ENCODE assay signal across 25 cellular contexts in the genomic region with DNA sequence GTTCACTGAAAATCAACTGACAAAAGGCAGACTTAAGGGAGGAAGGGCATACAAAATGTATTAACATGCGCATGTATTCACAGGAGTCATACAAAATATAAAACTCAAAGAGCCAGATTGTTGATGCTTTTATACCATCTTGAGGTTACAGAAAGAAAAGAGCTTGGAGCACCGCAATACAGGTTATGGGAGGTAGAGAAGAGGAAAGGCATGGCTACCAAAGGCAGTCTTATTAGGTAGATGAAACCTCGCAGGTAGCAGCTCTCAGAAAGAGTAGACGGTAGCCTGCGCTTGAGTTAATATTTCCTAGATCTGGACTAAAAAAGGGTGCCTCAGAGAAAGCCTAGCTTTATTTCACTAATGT.
A peak's percentile ranks its signal among the peaks of the same experiment; 100 is the strongest.
DNase-seq lines count a peak whose midpoint lies in the region; ATAC-seq, FAIRE-seq and TF ChIP-seq lines count a peak whose summit lies in the region.
"Had no signal": no experiment of that assay in that cellular context is flagged by ENCODE, and none has a peak within 500 bp of the region (broad histone marks: within the 10 kb centered on the region; RNA-seq: fewer than 3 reads in every experiment).

No MANE protein-coding gene starts in this region.

- POLR2A ChIA-PET in H1 (lab: Charles Lee; ENCODE audit: partially characterized antibody): no interaction called here
- POLR2A ChIA-PET in T-cell (lab: Charles Lee): no interaction called here

- no peak overlapping the region for H3K4me3 Mint-ChIP-seq in T-cell
- H3K4me3 Mint-ChIP-seq: CD4-positive, alpha-beta T cell had no signal

- H3K4me2 ChIP-seq in H1 (ENCODE audit: insufficient read depth in 1 of 2, low read depth in 2 of 2, low read length in 2 of 2): no peak overlapping the region
- H3K4me2 ChIP-seq: A549; BLaER1 treated with 17β-estradiol and CSF1 and Interleukin-3, amounts not matched to agents 10 nM and 100 nM had no signal

- H2BK15ac ChIP-seq in H1 (ENCODE audit: low read length): no peak overlapping the region

- no peaks in the 10 kb centered on the region for H3K27me3 ChIP-seq in H1 (replicated peaks in 1 of 4; ENCODE audit: control insufficient read depth in 3 of 4, extremely low read depth in 1 of 4, insufficient read depth in 3 of 4, low read length in 3 of 4)
- no peaks in the 10 kb centered on the region for H3K27me3 ChIP-seq in pancreas
- H3K27me3 ChIP-seq: BLaER1 treated with 17β-estradiol and CSF1 and Interleukin-3, amounts not matched to agents 10 nM and 100 nM had no signal

- H3K79me1 ChIP-seq in H1 (ENCODE audit: low read depth, low read length): no peaks in the 10 kb centered on the region

- peak overlapping the region; percentile 95; the same call in 1 of the 2 replicates for H2AFZ ChIP-seq in H1 (ENCODE audit: low read length)

- H3K23ac ChIP-seq in H1 (ENCODE audit: insufficient read length): no peak overlapping the region

- peak; percentile 36 to 71 (median 64) for ATAC-seq in pancreas
- no peak for ATAC-seq in T-cell (replicated peaks in 1 of 4)
- no peak for ATAC-seq in GM21529 (IDR thresholded peaks at IDR 0.05; ENCODE audit: unreplicated experiment)
- ATAC-seq in GM21737 (IDR thresholded peaks at IDR 0.05; ENCODE audit: unreplicated experiment): no peak
- ATAC-seq: A549, PC-3 had no signal

- no peak overlapping the region for H3K27ac Mint-ChIP-seq in T-cell
- H3K27ac Mint-ChIP-seq: CD4-positive, alpha-beta T cell had no signal

- CTCF ChIA-PET in H1 (lab: Charles Lee; ENCODE audit: partially characterized antibody) (interaction anchor here (1.7 kb wide), 1 partner anchor 26 kb away, joined by 7 read pairs; no protein-coding TSS in a partner anchor), T-cell (lab: Charles Lee) (interaction anchor here in 1 of 2 donors (0.8 kb wide), 1 partner anchor 101 kb away, joined by 3 read pairs; no protein-coding TSS in a partner anchor)

- H3K27ac ChIP-seq in SK-N-MC (no peak overlapping the region), H1 (ENCODE audit: low read depth, low read length) (no peak overlapping the region), pancreas (peak overlapping the region; percentile 6 to 81 (median 58))
- H3K27ac ChIP-seq: A549; BLaER1 treated with 17β-estradiol and CSF1 and Interleukin-3, amounts not matched to agents 10 nM and 100 nM had no signal

- H4K20me1 ChIP-seq in H1 (replicated peaks in 1 of 2; ENCODE audit: control insufficient read depth in 1 of 2, insufficient read depth in 2 of 2, low read length in 2 of 2): no peaks in the 10 kb centered on the region
- H4K20me1 ChIP-seq: BLaER1 treated with 17β-estradiol and CSF1 and Interleukin-3, amounts not matched to agents 10 nM and 100 nM had no signal

- TF ChIP-seq POLR2A in H1 (IDR thresholded peaks at IDR 0.05; ENCODE audit: control extremely low read depth in 1 of 2, low read depth in 2 of 2, low read length in 2 of 2): no peak

- H2AK5ac ChIP-seq in H1 (ENCODE audit: low read depth, low read length): no peak overlapping the region

- no peak for TF ChIP-seq EP300 in H1 (IDR thresholded peaks at IDR 0.05; ENCODE audit: borderline replicate concordance in 1 of 2, low read depth in 2 of 2, low read length in 2 of 2)

- no peaks in the 10 kb centered on the region for H3K36me3 ChIP-seq in SK-N-MC (ENCODE audit: insufficient read depth, low read length)
- H3K36me3 ChIP-seq in H1 (ENCODE audit: control insufficient read depth in 2 of 4, insufficient read depth in 4 of 4, low read length in 3 of 4): no peaks in the 10 kb centered on the region
- H3K36me3 ChIP-seq in pancreas: no peaks in the 10 kb centered on the region
- H3K36me3 ChIP-seq: BLaER1 treated with 17β-estradiol and CSF1 and Interleukin-3, amounts not matched to agents 10 nM and 100 nM had no signal

- no peak overlapping the region for H3K18ac ChIP-seq in H1 (ENCODE audit: extremely low read depth, low read length)

- H2BK120ac ChIP-seq in H1 (replicated peaks; ENCODE audit: low read depth, low read length): no peak overlapping the region

- no peak overlapping the region for H4K5ac ChIP-seq in H1 (ENCODE audit: insufficient read length, low read depth, low read length)

- peaks cover 4% of the 10 kb centered on the region in 3 donors for H3K9me3 Mint-ChIP-seq in T-cell

- H3K4me1 Mint-ChIP-seq in T-cell: no peaks in the 10 kb centered on the region

- no peak overlapping the region for H2BK12ac ChIP-seq in H1 (ENCODE audit: low read depth, low read length)

- H4K91ac ChIP-seq in H1 (replicated peaks; ENCODE audit: insufficient read length, low read length): no peak overlapping the region

- no peak for TF ChIP-seq RAD21 in H1 (IDR thresholded peaks at IDR 0.05 in 1 of 2, conservative IDR thresholded peaks at IDR 0.05 in 1 of 2; ENCODE audit: low read depth in 2 of 2, low read length in 2 of 2)

- no peak overlapping the region for H4K8ac ChIP-seq in H1 (ENCODE audit: extremely low read depth, insufficient read depth, low read length)

- no peaks in the 10 kb centered on the region for H3K79me2 ChIP-seq in H1 (ENCODE audit: control insufficient read depth in 1 of 2, insufficient read depth in 2 of 2, low read length in 2 of 2)

- TF ChIP-seq CTCF in H1 (IDR thresholded peaks at IDR 0.05; ENCODE audit: control extremely low read depth in 1 of 3, insufficient read depth in 1 of 3, low read depth in 1 of 3, low read length in 3 of 3) (no peak), pancreas (IDR thresholded peaks at IDR 0.05) (no peak)

- H3K23me2 ChIP-seq in H1 (ENCODE audit: low read depth, low read length): no peaks in the 10 kb centered on the region

- DNase-seq in SK-N-MC (ENCODE audit: low read depth, low spot score) (no peak), H1 (ENCODE audit: low read depth in 1 of 2, low spot score in 2 of 2) (no peak), left kidney (ENCODE audit: low read depth, low spot score) (peak; percentile 12), pancreas (no peak), T-cell (no peak)
- DNase-seq: AML-193; CD4-positive, alpha-beta T cell; DMS79; EL; GDM1; H7; KBM-7; MV-4-11; NCI-H1105; NCI-H1436 treated with DMSO at 0.1 percent for 48 hours; NCI-H187 treated with DMSO at 0.1 percent for 48 hours; NCI-H524; NCI-H82; NK-92 treated with Interleukin-12 subunit alpha and Interleukin-12 subunit beta, amount 100 ng/mL, for 24 hours; PC-3 had no signal

- no peak overlapping the region for H2BK5ac ChIP-seq in H1 (ENCODE audit: low read depth, low read length)

- H2BK20ac ChIP-seq in H1 (ENCODE audit: low read length): no peak overlapping the region

- no peak overlapping the region for H3K4ac ChIP-seq in H1 (replicated peaks; ENCODE audit: insufficient read length, low read depth, low read length)

- WGBS in H1 (ENCODE audit: extremely low coverage in 1 of 2, insufficient coverage in 1 of 2, insufficient read length in 1 of 2, insufficient replicate concordance in 2 of 2, low coverage in 1 of 2, low lambda C conversion rate in 2 of 2, missing lambda C conversion rate in 1 of 2), 2 experiments: 88% methylated on average over 5 of the region's 5 CpGs; no CpG with 5 or more reads in 1 of the 2 experiments
- 10 to 18% methylated on average over 5 of the region's 5 CpGs for WGBS in pancreas, 2 donors

- H3K9me3 ChIP-seq in SK-N-MC (ENCODE audit: low read depth, low read length) (peaks cover 8% of the 10 kb centered on the region; the same call in 1 of the 2 replicates), H1 (ENCODE audit: insufficient read depth in 2 of 2, low read depth in 1 of 2, low read length in 1 of 2) (peaks cover 11 to 14% of the 10 kb centered on the region in 2 experiments), pancreas (no peaks in the 10 kb centered on the region)

- intact Hi-C loops in pancreas (cut with DNase I): no loop called here

- no peaks in the 10 kb centered on the region for H3K36me3 Mint-ChIP-seq in T-cell

- H3K9ac ChIP-seq in SK-N-MC (ENCODE audit: insufficient read length) (no peak overlapping the region), H1 (replicated peaks in 1 of 4; ENCODE audit: extremely low read depth in 1 of 4, low read depth in 3 of 4, low read length in 3 of 4) (no peak overlapping the region)
- H3K9ac ChIP-seq: BLaER1 treated with 17β-estradiol and CSF1 and Interleukin-3, amounts not matched to agents 10 nM and 100 nM had no signal

- no peaks in the 10 kb centered on the region for H3K4me1 ChIP-seq in H1 (replicated peaks in 1 of 4; ENCODE audit: control insufficient read depth in 3 of 4, insufficient read depth in 4 of 4, low read length in 3 of 4)
- H3K4me1 ChIP-seq in pancreas: peaks cover 6 to 16% (median 7%) of the 10 kb centered on the region in 3 donors
- H3K4me1 ChIP-seq: A549; BLaER1 treated with 17β-estradiol and CSF1 and Interleukin-3, amounts not matched to agents 10 nM and 100 nM had no signal

- H3K27me3 Mint-ChIP-seq in T-cell: peaks cover 18 to 21% of the 10 kb centered on the region in 2 donors

- FAIRE-seq in H1 (lab: Jason Lieb, UNC) (no peak), pancreas (lab: Jason Lieb, UNC) (no peak)
- FAIRE-seq: A549, GM12891 had no signal

- H3K4me3 ChIP-seq in SK-N-MC: peak overlapping the region; percentile 68
- H3K4me3 ChIP-seq in H1 (ENCODE audit: extremely low read depth in 1 of 4, insufficient read depth in 2 of 4, low read depth in 3 of 4, low read length in 4 of 4): no peak overlapping the region
- peak overlapping the region in 2 of 4 donors; percentile 13 to 31 for H3K4me3 ChIP-seq in pancreas
- H3K4me3 ChIP-seq: A549; BLaER1 treated with 17β-estradiol and CSF1 and Interleukin-3, amounts not matched to agents 10 nM and 100 nM had no signal

- H3K14ac ChIP-seq in H1 (ENCODE audit: insufficient read length): no peak overlapping the region

- H3K56ac ChIP-seq in H1 (replicated peaks; ENCODE audit: insufficient read length, low read depth, low read length): no peak overlapping the region

TF ChIP-seq in H1, 55 proteins besides CTCF, POLR2A, EP300 and RAD21:
- TF ChIP-seq ASH2L (IDR thresholded peaks at IDR 0.05; ENCODE audit: low read length) (no peak), CHD1 (IDR thresholded peaks at IDR 0.05; ENCODE audit: low read depth, low read length) (no peak), GTF2F1 (IDR thresholded peaks at IDR 0.05; ENCODE audit: borderline replicate concordance, low read depth, low read length) (no peak), TBP (IDR thresholded peaks at IDR 0.05; ENCODE audit: low read depth, low read length) (no peak), SIX5 (IDR thresholded peaks at IDR 0.05; ENCODE audit: low read depth, low read length) (no peak), SUZ12 (IDR thresholded peaks at IDR 0.05; ENCODE audit: low read length) (no peak)

Comparison
In these comparisons a context has a peak if more than half of its experiments do, and no peak if none do; other contexts are left out.
1. H3K27ac ChIP-seq: peak in pancreas (4 of 4); none in SK-N-MC (single experiment) and H1 (single experiment).
2. ATAC-seq: peak in pancreas (4 of 4); none in T-cell (0 of 4), GM21529 (single experiment) and GM21737 (single experiment).